8 cellular contexts compared by ENCODE assay signal in genomic region chr20:2692036-2692885, GRCh38. TPM values are rescaled to one million over a fixed set of nuclear protein-coding genes. Genes with fewer than 3 reads are reported as not detected.
DNase-seq lines count a peak whose midpoint lies in the region; ATAC-seq and TF ChIP-seq lines count a peak whose summit lies in the region.

TSS of gene EBF4 (plus strand) at chr20:2692780. CDS start at chr20:2693646, 866 bp downstream.

- POLR2A ChIA-PET in HEK293 (lab: Yijun Ruan, JAX), result interaction anchor here (1.5 kb wide), 1 partner anchor 41 kb away, joined by 3 read pairs; no protein-coding TSS in a partner anchor

- CTCF ChIA-PET in HEK293 (lab: Yijun Ruan, JAX), result interaction anchor here (0.6 to 1.0 kb wide), 3 partner anchors 20 to 221 kb away, joined by 3 to 4 read pairs (median 3); no protein-coding TSS in a partner anchor

- intact Hi-C loops in lower lobe of right lung (cut with DNase I) (no loop called here), stomach (cut with DNase I; ENCODE audit: low total_unique reads) (no loop called here)

- WGBS in stomach, 5 donors, result 2 to 7% (median 4%) methylated on average over 21 to 101 of the region's 106 CpGs

- H3K9me3 ChIP-seq in HEK293 (ENCODE audit: control insufficient read depth, insufficient read depth, low read depth, low read length) (no peaks in the 10 kb centered on the region), lower lobe of right lung (no peaks in the 10 kb centered on the region), stomach (no peaks in the 10 kb centered on the region), MG63 (no peaks in the 10 kb centered on the region)

- H3K4me3 ChIP-seq in AG10803 (ENCODE audit: low read length) (peak within 1 kb of the TSS; percentile 34), HEK293 (ENCODE audit: low read depth, low read length) (peak within 1 kb of the TSS; percentile 40), lower lobe of right lung (peak within 1 kb of the TSS; percentile 56), stomach (peak within 1 kb of the TSS; percentile 53 to 63 (median 61)), MG63 (no peak within 1 kb of the TSS)

- peaks cover 29% of the 10 kb centered on the region for H3K27me3 ChIP-seq in lower lobe of right lung (ENCODE audit: low read depth)
- H3K27me3 ChIP-seq in stomach, result peaks cover 0 to 47% (median 17%) of the 10 kb centered on the region in 3 donors
- peaks cover 13% of the 10 kb centered on the region for H3K27me3 ChIP-seq in MG63

- no peak for TF ChIP-seq CTCF in AG10803 (conservative IDR thresholded peaks at IDR 0.05; ENCODE audit: low read length)
- TF ChIP-seq CTCF in HEK293 (tag by site-specific recombination; IDR thresholded peaks at IDR 0.05), result no peak
- no peak for TF ChIP-seq CTCF in lower lobe of right lung (IDR thresholded peaks at IDR 0.05)
- no peak for TF ChIP-seq CTCF in stomach (IDR thresholded peaks at IDR 0.05)

- H3K4me1 ChIP-seq in HEK293 (ENCODE audit: control insufficient read depth, insufficient read depth, low read length) (peaks cover 15% of the 10 kb centered on the region), lower lobe of right lung (peaks cover 12% of the 10 kb centered on the region), stomach (peaks cover 9 to 35% (median 24%) of the 10 kb centered on the region in 4 donors)

- DNase-seq in AG10803 (ENCODE audit: low read depth) (no peak), T-helper 9 cell (peak; percentile 17), dermis blood vessel endothelial cell (peak; percentile 27), lower lobe of right lung (peak; percentile 58), stomach (peak; percentile 55), MG63 (no peak), NCI-H187 (lab: John Stamatoyannopoulos, UW) (no peak)

- TF ChIP-seq EP300 in stomach (IDR thresholded peaks at IDR 0.05), result no peak

- no peak for TF ChIP-seq POLR2A in stomach (IDR thresholded peaks at IDR 0.05)

- H3K27ac ChIP-seq in HEK293 (ENCODE audit: extremely low read depth, low read depth, low read length), result peak within 1 kb of the TSS; percentile 60; the same call in 1 of the 2 replicates
- H3K27ac ChIP-seq in lower lobe of right lung, result peak within 1 kb of the TSS; percentile 86
- H3K27ac ChIP-seq in stomach, result peak within 1 kb of the TSS; percentile 9 to 94 (median 85)

- peaks cover 0 to 4% of the 10 kb centered on the region in 2 experiments; a peak in 1 of 3 replicates for H3K36me3 ChIP-seq in HEK293 (ENCODE audit: control insufficient read depth in 2 of 2, insufficient read depth in 1 of 2, low read length in 2 of 2)
- H3K36me3 ChIP-seq in lower lobe of right lung, result no peaks in the 10 kb centered on the region
- no peaks in the 10 kb centered on the region for H3K36me3 ChIP-seq in stomach
- no peaks in the 10 kb centered on the region for H3K36me3 ChIP-seq in MG63

- ATAC-seq in lower lobe of right lung, result peak; percentile 35 to 71

TF ChIP-seq in HEK293, 187 proteins besides CTCF, POLR2A, EP300 and RAD21:
- TF ChIP-seq ZNF202 (tag by site-specific recombination; IDR thresholded peaks at IDR 0.05; ENCODE audit: borderline replicate concordance) (0 out of 2 replicates have a peak, but pooled peaks have one; percentile 15), ZSCAN30 (tag by site-specific recombination; IDR thresholded peaks at IDR 0.05) (no peak), PRDM1 (tag by site-specific recombination; IDR thresholded peaks at IDR 0.05) (0 out of 2 replicates have a peak, but pooled peaks have one; percentile 23)

RNA-seq across cellular contexts. Expression of gene EBF4, which starts in this region (rescaled TPM):
- 1.0 and 2.4 TPM in 2 replicates for total RNA-seq in dermis blood vessel endothelial cell
- 15.3 TPM for total RNA-seq in lower lobe of right lung
- 10 to 100 TPM in 2 of 5 donors, 1 to 10 TPM in 3; 7.0 to 69.2 (median 8.5) TPM for total RNA-seq in stomach
- 10 to 100 TPM; 10.2 to 16.8 (median 15.0) TPM for polyA plus RNA-seq in stomach
- not detected in 2 replicates for total RNA-seq in MG63 (2014; rRNA removed; shearing (Covaris generic); ENCODE audit: low replicate concordance)

Comparison
In these comparisons a context has a peak if more than half of its experiments do, and no peak if none do; other contexts are left out.
1. DNase-seq: peak in T-helper 9 cell (single experiment), dermis blood vessel endothelial cell (single experiment), lower lobe of right lung (single experiment) and stomach (single experiment); none in AG10803 (single experiment), MG63 (single experiment) and NCI-H187 (0 of 2).
2. Peak in every context shown above with its lines, with median percentiles within 50 percentile points of each other: H3K27ac ChIP-seq.